Comparison of ENCODE assay signal across 1 cellular context in the genomic region with DNA sequence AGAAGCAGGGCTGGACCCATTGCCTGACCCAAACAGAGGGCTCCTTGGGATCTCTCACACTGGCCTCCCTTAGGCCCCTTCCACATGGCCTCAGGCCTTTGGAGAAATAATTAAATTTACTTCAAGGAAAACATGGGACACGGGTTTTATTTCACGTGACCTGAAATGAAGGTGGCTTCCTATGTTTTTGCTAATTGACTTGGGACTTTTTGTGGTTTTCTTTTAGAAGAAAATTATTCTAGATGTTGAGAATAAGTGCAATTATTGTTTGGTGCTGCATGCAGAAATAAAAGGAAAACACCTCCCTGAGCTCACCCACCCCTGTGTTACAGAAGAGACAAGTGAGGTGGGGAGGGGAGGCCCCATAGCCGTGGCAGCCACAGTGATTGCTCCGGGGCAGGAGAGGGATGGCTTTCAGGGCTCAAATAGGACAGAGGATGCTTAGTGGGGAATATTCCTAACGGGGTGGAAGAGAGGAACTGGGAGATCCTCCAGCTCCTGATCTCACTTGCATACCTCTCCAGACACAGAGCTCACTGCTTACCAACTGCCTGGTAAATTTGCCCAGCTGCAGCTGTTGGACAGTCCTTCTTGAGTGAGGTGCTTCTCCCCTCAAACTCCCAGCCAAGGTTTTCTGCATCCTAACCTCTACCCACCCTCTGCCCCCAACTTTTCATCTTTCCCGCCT.
TF ChIP-seq lines count a peak whose summit lies in the region.

No MANE protein-coding gene starts in this region.

TF ChIP-seq in GM12878, 131 proteins besides CTCF, POLR2A, EP300 and RAD21 (continues in another document):
- TF ChIP-seq JUND (IDR thresholded peaks at IDR 0.05; ENCODE audit: low read depth, low read length) (no peak), ZNF217 (IDR thresholded peaks at IDR 0.05) (no peak), HDGF (IDR thresholded peaks at IDR 0.05) (no peak), MXI1 (IDR thresholded peaks at IDR 0.05; ENCODE audit: low read depth, low read length) (no peak), CHD1 (IDR thresholded peaks at IDR 0.05; ENCODE audit: low read depth, low read length) (no peak), RELB (IDR thresholded peaks at IDR 0.05; ENCODE audit: low read depth) (peak; percentile 33; the same call in 1 of the 2 replicates), STAT1 (conservative IDR thresholded peaks at IDR 0.05) (no peak), SMAD5 (IDR thresholded peaks at IDR 0.05; ENCODE audit: low read depth) (no peak), ZBED1 (IDR thresholded peaks at IDR 0.05; ENCODE audit: borderline replicate concordance) (no peak), IKZF2 (IDR thresholded peaks at IDR 0.05) (peak in 1 of 2 experiments; percentile 21; a peak in 1 of 4 replicates), KLF5 (IDR thresholded peaks at IDR 0.05; ENCODE audit: partially characterized antibody) (no peak), SRF (IDR thresholded peaks at IDR 0.05; ENCODE audit: low read depth in 2 of 2, low read length in 2 of 2) (no peak), RB1 (IDR thresholded peaks at IDR 0.05; ENCODE audit: borderline replicate concordance) (no peak), CHD4 (IDR thresholded peaks at IDR 0.05) (no peak), IKZF1 (conservative IDR thresholded peaks at IDR 0.05) (peak; percentile 24; the same call in 1 of the 2 replicates), ETV6 (conservative IDR thresholded peaks at IDR 0.05 in 1 of 2, IDR thresholded peaks at IDR 0.05 in 1 of 2; ENCODE audit: borderline replicate concordance in 1 of 2, low read depth in 1 of 2) (no peak), MTA2 (IDR thresholded peaks at IDR 0.05; ENCODE audit: low read depth) (peak; percentile 72), BHLHE40 (IDR thresholded peaks at IDR 0.05; ENCODE audit: borderline replicate concordance in 1 of 2, low read depth in 2 of 2, low read length in 1 of 2) (peak; percentile 65 to 80), USF2 (IDR thresholded peaks at IDR 0.05; ENCODE audit: borderline replicate concordance, low read depth, low read length) (no peak), ESRRA (IDR thresholded peaks at IDR 0.05; ENCODE audit: low read length) (no peak), RELA (IDR thresholded peaks at IDR 0.05; ENCODE audit: borderline replicate concordance, partially characterized antibody) (no peak), ATF7 (IDR thresholded peaks at IDR 0.05; ENCODE audit: low read depth) (no peak), NFXL1 (IDR thresholded peaks at IDR 0.05; ENCODE audit: borderline replicate concordance) (no peak), PAX8 (IDR thresholded peaks at IDR 0.05) (no peak), PAX5 (IDR thresholded peaks at IDR 0.05; ENCODE audit: borderline replicate concordance, low read depth, low read length) (no peak), EGR1 (IDR thresholded peaks at IDR 0.05; ENCODE audit: borderline replicate concordance in 1 of 2, low read depth in 2 of 2, low read length in 2 of 2) (no peak), ZNF24 (IDR thresholded peaks at IDR 0.05) (no peak), RBBP5 (conservative IDR thresholded peaks at IDR 0.05) (no peak), MLLT1 (IDR thresholded peaks at IDR 0.05) (no peak), TARDBP (IDR thresholded peaks at IDR 0.05; ENCODE audit: borderline replicate concordance) (no peak)
- TF ChIP-seq, protein P1, sequence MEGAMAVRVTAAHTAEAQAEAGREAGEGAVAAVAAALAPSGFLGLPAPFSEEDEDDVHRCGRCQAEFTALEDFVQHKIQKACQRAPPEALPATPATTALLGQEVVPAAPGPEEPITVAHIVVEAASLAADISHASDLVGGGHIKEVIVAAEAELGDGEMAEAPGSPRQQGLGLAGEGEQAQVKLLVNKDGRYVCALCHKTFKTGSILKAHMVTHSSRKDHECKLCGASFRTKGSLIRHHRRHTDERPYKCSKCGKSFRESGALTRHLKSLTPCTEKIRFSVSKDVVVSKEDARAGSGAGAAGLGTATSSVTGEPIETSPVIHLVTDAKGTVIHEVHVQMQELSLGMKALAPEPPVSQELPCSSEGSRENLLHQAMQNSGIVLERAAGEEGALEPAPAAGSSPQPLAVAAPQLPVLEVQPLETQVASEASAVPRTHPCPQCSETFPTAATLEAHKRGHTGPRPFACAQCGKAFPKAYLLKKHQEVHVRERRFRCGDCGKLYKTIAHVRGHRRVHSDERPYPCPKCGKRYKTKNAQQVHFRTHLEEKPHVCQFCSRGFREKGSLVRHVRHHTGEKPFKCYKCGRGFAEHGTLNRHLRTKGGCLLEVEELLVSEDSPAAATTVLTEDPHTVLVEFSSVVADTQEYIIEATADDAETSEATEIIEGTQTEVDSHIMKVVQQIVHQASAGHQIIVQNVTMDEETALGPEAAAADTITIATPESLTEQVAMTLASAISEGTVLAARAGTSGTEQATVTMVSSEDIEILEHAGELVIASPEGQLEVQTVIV (IDR thresholded peaks at IDR 0.05; ENCODE audit: borderline replicate concordance, partially characterized antibody): no peak
- TF ChIP-seq, protein P2, sequence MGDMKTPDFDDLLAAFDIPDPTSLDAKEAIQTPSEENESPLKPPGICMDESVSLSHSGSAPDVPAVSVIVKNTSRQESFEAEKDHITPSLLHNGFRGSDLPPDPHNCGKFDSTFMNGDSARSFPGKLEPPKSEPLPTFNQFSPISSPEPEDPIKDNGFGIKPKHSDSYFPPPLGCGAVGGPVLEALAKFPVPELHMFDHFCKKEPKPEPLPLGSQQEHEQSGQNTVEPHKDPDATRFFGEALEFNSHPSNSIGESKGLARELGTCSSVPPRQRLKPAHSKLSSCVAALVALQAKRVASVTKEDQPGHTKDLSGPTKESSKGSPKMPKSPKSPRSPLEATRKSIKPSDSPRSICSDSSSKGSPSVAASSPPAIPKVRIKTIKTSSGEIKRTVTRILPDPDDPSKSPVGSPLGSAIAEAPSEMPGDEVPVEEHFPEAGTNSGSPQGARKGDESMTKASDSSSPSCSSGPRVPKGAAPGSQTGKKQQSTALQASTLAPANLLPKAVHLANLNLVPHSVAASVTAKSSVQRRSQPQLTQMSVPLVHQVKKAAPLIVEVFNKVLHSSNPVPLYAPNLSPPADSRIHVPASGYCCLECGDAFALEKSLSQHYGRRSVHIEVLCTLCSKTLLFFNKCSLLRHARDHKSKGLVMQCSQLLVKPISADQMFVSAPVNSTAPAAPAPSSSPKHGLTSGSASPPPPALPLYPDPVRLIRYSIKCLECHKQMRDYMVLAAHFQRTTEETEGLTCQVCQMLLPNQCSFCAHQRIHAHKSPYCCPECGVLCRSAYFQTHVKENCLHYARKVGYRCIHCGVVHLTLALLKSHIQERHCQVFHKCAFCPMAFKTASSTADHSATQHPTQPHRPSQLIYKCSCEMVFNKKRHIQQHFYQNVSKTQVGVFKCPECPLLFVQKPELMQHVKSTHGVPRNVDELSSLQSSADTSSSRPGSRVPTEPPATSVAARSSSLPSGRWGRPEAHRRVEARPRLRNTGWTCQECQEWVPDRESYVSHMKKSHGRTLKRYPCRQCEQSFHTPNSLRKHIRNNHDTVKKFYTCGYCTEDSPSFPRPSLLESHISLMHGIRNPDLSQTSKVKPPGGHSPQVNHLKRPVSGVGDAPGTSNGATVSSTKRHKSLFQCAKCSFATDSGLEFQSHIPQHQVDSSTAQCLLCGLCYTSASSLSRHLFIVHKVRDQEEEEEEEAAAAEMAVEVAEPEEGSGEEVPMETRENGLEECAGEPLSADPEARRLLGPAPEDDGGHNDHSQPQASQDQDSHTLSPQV (IDR thresholded peaks at IDR 0.05): 0 out of 2 replicates have a peak, but pooled peaks have one; percentile 25
- TF ChIP-seq, protein P3, sequence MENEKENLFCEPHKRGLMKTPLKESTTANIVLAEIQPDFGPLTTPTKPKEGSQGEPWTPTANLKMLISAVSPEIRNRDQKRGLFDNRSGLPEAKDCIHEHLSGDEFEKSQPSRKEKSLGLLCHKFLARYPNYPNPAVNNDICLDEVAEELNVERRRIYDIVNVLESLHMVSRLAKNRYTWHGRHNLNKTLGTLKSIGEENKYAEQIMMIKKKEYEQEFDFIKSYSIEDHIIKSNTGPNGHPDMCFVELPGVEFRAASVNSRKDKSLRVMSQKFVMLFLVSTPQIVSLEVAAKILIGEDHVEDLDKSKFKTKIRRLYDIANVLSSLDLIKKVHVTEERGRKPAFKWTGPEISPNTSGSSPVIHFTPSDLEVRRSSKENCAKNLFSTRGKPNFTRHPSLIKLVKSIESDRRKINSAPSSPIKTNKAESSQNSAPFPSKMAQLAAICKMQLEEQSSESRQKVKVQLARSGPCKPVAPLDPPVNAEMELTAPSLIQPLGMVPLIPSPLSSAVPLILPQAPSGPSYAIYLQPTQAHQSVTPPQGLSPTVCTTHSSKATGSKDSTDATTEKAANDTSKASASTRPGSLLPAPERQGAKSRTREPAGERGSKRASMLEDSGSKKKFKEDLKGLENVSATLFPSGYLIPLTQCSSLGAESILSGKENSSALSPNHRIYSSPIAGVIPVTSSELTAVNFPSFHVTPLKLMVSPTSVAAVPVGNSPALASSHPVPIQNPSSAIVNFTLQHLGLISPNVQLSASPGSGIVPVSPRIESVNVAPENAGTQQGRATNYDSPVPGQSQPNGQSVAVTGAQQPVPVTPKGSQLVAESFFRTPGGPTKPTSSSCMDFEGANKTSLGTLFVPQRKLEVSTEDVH (IDR thresholded peaks at IDR 0.05; ENCODE audit: low read depth, partially characterized antibody): no peak
- TF ChIP-seq, protein P4, sequence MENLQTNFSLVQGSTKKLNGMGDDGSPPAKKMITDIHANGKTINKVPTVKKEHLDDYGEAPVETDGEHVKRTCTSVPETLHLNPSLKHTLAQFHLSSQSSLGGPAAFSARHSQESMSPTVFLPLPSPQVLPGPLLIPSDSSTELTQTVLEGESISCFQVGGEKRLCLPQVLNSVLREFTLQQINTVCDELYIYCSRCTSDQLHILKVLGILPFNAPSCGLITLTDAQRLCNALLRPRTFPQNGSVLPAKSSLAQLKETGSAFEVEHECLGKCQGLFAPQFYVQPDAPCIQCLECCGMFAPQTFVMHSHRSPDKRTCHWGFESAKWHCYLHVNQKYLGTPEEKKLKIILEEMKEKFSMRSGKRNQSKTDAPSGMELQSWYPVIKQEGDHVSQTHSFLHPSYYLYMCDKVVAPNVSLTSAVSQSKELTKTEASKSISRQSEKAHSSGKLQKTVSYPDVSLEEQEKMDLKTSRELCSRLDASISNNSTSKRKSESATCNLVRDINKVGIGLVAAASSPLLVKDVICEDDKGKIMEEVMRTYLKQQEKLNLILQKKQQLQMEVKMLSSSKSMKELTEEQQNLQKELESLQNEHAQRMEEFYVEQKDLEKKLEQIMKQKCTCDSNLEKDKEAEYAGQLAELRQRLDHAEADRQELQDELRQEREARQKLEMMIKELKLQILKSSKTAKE (IDR thresholded peaks at IDR 0.05; ENCODE audit: low read depth, poor library complexity, severe bottlenecking): no peak
- TF ChIP-seq, protein P5, sequence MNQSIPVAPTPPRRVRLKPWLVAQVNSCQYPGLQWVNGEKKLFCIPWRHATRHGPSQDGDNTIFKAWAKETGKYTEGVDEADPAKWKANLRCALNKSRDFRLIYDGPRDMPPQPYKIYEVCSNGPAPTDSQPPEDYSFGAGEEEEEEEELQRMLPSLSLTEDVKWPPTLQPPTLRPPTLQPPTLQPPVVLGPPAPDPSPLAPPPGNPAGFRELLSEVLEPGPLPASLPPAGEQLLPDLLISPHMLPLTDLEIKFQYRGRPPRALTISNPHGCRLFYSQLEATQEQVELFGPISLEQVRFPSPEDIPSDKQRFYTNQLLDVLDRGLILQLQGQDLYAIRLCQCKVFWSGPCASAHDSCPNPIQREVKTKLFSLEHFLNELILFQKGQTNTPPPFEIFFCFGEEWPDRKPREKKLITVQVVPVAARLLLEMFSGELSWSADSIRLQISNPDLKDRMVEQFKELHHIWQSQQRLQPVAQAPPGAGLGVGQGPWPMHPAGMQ (IDR thresholded peaks at IDR 0.05; ENCODE audit: borderline replicate concordance): no peak
- TF ChIP-seq, protein P6, sequence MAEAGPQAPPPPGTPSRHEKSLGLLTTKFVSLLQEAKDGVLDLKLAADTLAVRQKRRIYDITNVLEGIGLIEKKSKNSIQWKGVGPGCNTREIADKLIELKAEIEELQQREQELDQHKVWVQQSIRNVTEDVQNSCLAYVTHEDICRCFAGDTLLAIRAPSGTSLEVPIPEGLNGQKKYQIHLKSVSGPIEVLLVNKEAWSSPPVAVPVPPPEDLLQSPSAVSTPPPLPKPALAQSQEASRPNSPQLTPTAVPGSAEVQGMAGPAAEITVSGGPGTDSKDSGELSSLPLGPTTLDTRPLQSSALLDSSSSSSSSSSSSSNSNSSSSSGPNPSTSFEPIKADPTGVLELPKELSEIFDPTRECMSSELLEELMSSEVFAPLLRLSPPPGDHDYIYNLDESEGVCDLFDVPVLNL (IDR thresholded peaks at IDR 0.05; ENCODE audit: low read depth, low read length): no peak
